Comparison of ENCODE assay signal across 12 cellular contexts in the genomic region with DNA sequence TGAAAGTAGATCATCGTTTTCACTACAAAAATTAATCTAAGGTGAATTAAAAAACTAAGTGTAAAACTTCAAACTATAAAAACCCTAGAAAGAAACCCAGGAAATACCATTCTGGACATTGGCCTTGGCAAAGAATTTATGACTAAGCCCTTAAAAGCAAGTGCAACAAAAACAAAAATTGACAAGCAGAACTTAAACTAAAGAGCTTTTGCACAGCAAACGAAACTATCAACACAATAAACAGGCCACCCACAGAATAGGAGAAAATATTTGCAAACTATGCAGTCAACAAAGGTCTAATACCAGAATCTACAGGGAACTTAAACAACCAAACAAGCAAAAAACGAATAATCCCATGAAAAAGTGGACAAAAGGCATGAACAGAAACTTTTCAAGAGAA.
"Had no signal": no experiment of that assay in that cellular context is flagged by ENCODE, and none has a peak within 500 bp of the region (broad histone marks: within the 10 kb centered on the region; RNA-seq: fewer than 3 reads in every experiment).

No MANE protein-coding gene starts in this region.

- H3K27ac ChIP-seq: esophagus squamous epithelium, psoas muscle, right lobe of liver had no signal

- H3K36me3 ChIP-seq: esophagus squamous epithelium, right lobe of liver had no signal

- DNase-seq: activated CD4-positive, alpha-beta T cell treated with anti-CD3 and anti-CD28 coated beads, Interleukin-2, amount 50 U/mL, for 1 hour; activated CD8-positive, alpha-beta memory T cell treated with anti-CD3 and anti-CD28 coated beads for 24 hours; activated gamma-delta T cell treated with Interleukin-2 at 50 U/mL for 16 hours; activated naive CD8-positive, alpha-beta T cell treated with anti-CD3 and anti-CD28 coated beads for 36 hours; esophagus squamous epithelium; psoas muscle; right lobe of liver; stimulated activated CD4-positive, alpha-beta T cell treated with anti-CD3 and anti-CD28 coated beads, Interleukin-1b, Interleukin-23, amount 100 ng/mL, for 48 hours had no signal

- H3K4me3 ChIP-seq: esophagus squamous epithelium, psoas muscle, right lobe of liver had no signal

- H3K4me1 ChIP-seq: esophagus squamous epithelium, psoas muscle, right lobe of liver had no signal

- H3K9me3 ChIP-seq: esophagus squamous epithelium, psoas muscle, right lobe of liver had no signal

- H3K27me3 ChIP-seq: esophagus squamous epithelium, right lobe of liver had no signal

- ATAC-seq: activated CD4-positive, CD25-positive, alpha-beta regulatory T cell treated with anti-CD3 and anti-CD28 coated beads, Interleukin-2, amount 50 U/mL, for 24 hours; psoas muscle; right lobe of liver had no signal

- FAIRE-seq: bronchial epithelial cell, colon, urothelium cell line had no signal
